ENCODE assay signal across 1 cellular context in the genomic region with DNA sequence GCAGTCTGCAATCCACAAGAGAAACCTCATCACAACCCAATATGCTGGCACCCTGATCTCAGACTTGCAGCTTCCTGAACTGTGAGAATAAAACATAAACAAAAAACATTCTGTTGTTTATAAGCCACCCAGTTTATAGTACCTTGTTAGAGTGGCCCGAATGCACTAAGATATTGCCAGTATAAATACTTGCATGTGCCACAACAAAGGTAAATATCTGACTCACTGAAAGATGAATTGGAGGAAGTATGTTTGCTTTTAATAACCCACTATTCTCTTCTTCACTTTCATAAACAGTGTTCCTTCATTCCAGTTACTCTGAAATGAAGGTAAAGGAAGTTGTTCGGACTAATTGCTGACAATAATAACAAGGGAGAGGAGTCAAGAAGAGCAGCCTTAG.
TF ChIP-seq lines count a peak whose summit lies in the region.

No MANE protein-coding gene starts in this region.

TF ChIP-seq in HepG2, 621 proteins besides CTCF, POLR2A, EP300 and RAD21 (continued from another document):
- TF ChIP-seq, protein P1, sequence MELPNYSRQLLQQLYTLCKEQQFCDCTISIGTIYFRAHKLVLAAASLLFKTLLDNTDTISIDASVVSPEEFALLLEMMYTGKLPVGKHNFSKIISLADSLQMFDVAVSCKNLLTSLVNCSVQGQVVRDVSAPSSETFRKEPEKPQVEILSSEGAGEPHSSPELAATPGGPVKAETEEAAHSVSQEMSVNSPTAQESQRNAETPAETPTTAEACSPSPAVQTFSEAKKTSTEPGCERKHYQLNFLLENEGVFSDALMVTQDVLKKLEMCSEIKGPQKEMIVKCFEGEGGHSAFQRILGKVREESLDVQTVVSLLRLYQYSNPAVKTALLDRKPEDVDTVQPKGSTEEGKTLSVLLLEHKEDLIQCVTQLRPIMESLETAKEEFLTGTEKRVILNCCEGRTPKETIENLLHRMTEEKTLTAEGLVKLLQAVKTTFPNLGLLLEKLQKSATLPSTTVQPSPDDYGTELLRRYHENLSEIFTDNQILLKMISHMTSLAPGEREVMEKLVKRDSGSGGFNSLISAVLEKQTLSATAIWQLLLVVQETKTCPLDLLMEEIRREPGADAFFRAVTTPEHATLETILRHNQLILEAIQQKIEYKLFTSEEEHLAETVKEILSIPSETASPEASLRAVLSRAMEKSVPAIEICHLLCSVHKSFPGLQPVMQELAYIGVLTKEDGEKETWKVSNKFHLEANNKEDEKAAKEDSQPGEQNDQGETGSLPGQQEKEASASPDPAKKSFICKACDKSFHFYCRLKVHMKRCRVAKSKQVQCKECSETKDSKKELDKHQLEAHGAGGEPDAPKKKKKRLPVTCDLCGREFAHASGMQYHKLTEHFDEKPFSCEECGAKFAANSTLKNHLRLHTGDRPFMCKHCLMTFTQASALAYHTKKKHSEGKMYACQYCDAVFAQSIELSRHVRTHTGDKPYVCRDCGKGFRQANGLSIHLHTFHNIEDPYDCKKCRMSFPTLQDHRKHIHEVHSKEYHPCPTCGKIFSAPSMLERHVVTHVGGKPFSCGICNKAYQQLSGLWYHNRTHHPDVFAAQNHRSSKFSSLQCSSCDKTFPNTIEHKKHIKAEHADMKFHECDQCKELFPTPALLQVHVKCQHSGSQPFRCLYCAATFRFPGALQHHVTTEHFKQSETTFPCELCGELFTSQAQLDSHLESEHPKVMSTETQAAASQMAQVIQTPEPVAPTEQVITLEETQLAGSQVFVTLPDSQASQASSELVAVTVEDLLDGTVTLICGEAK (IDR thresholded peaks at IDR 0.05): no peak
- TF ChIP-seq, protein P1 (CRISPR knock-in tag; IDR thresholded peaks at IDR 0.05): no peak
- TF ChIP-seq, protein P2, sequence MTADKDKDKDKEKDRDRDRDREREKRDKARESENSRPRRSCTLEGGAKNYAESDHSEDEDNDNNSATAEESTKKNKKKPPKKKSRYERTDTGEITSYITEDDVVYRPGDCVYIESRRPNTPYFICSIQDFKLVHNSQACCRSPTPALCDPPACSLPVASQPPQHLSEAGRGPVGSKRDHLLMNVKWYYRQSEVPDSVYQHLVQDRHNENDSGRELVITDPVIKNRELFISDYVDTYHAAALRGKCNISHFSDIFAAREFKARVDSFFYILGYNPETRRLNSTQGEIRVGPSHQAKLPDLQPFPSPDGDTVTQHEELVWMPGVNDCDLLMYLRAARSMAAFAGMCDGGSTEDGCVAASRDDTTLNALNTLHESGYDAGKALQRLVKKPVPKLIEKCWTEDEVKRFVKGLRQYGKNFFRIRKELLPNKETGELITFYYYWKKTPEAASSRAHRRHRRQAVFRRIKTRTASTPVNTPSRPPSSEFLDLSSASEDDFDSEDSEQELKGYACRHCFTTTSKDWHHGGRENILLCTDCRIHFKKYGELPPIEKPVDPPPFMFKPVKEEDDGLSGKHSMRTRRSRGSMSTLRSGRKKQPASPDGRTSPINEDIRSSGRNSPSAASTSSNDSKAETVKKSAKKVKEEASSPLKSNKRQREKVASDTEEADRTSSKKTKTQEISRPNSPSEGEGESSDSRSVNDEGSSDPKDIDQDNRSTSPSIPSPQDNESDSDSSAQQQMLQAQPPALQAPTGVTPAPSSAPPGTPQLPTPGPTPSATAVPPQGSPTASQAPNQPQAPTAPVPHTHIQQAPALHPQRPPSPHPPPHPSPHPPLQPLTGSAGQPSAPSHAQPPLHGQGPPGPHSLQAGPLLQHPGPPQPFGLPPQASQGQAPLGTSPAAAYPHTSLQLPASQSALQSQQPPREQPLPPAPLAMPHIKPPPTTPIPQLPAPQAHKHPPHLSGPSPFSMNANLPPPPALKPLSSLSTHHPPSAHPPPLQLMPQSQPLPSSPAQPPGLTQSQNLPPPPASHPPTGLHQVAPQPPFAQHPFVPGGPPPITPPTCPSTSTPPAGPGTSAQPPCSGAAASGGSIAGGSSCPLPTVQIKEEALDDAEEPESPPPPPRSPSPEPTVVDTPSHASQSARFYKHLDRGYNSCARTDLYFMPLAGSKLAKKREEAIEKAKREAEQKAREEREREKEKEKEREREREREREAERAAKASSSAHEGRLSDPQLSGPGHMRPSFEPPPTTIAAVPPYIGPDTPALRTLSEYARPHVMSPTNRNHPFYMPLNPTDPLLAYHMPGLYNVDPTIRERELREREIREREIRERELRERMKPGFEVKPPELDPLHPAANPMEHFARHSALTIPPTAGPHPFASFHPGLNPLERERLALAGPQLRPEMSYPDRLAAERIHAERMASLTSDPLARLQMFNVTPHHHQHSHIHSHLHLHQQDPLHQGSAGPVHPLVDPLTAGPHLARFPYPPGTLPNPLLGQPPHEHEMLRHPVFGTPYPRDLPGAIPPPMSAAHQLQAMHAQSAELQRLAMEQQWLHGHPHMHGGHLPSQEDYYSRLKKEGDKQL (CRISPR knock-in tag; IDR thresholded peaks at IDR 0.05; ENCODE audit: low read depth): no peak
- TF ChIP-seq, protein P3, sequence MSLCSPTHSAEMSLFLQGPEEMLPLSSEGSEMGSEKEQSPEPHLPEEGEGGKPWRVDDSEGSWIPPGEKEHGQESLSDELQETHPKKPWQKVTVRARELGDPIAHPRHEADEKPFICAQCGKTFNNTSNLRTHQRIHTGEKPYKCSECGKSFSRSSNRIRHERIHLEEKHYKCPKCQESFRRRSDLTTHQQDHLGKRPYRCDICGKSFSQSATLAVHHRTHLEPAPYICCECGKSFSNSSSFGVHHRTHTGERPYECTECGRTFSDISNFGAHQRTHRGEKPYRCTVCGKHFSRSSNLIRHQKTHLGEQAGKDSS (CRISPR knock-in tag; IDR thresholded peaks at IDR 0.05; ENCODE audit: borderline replicate concordance, low read depth): no peak
- TF ChIP-seq, protein P4, sequence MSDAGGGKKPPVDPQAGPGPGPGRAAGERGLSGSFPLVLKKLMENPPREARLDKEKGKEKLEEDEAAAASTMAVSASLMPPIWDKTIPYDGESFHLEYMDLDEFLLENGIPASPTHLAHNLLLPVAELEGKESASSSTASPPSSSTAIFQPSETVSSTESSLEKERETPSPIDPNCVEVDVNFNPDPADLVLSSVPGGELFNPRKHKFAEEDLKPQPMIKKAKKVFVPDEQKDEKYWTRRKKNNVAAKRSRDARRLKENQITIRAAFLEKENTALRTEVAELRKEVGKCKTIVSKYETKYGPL (CRISPR knock-in tag; IDR thresholded peaks at IDR 0.05): no peak
- TF ChIP-seq ZNF432 (CRISPR knock-in tag; IDR thresholded peaks at IDR 0.05; ENCODE audit: borderline replicate concordance): no peak
- no peak for TF ChIP-seq KMT2A (CRISPR knock-in tag; IDR thresholded peaks at IDR 0.05)
- no peak for TF ChIP-seq ZNF335 (CRISPR knock-in tag; IDR thresholded peaks at IDR 0.05)
- TF ChIP-seq, protein P5, sequence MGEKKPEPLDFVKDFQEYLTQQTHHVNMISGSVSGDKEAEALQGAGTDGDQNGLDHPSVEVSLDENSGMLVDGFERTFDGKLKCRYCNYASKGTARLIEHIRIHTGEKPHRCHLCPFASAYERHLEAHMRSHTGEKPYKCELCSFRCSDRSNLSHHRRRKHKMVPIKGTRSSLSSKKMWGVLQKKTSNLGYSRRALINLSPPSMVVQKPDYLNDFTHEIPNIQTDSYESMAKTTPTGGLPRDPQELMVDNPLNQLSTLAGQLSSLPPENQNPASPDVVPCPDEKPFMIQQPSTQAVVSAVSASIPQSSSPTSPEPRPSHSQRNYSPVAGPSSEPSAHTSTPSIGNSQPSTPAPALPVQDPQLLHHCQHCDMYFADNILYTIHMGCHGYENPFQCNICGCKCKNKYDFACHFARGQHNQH (CRISPR knock-in tag; IDR thresholded peaks at IDR 0.05): no peak
- TF ChIP-seq ZMYM3 (CRISPR knock-in tag; IDR thresholded peaks at IDR 0.05): no peak
- no peak for TF ChIP-seq ZNF572 (CRISPR knock-in tag; IDR thresholded peaks at IDR 0.05)
- no peak for TF ChIP-seq HNRNPL (IDR thresholded peaks at IDR 0.05; ENCODE audit: low read depth, low read length)
- no peak for TF ChIP-seq ZFP36L2 (CRISPR knock-in tag; IDR thresholded peaks at IDR 0.05)
- TF ChIP-seq FOXA1 (IDR thresholded peaks at IDR 0.05): no peak
- TF ChIP-seq FOXA1 (CRISPR knock-in tag; IDR thresholded peaks at IDR 0.05): no peak
- TF ChIP-seq ZNF431 (CRISPR knock-in tag; IDR thresholded peaks at IDR 0.05; ENCODE audit: borderline replicate concordance, low read depth): no peak
